Comparison of ENCODE assay signal across 14 cellular contexts in the genomic region with DNA sequence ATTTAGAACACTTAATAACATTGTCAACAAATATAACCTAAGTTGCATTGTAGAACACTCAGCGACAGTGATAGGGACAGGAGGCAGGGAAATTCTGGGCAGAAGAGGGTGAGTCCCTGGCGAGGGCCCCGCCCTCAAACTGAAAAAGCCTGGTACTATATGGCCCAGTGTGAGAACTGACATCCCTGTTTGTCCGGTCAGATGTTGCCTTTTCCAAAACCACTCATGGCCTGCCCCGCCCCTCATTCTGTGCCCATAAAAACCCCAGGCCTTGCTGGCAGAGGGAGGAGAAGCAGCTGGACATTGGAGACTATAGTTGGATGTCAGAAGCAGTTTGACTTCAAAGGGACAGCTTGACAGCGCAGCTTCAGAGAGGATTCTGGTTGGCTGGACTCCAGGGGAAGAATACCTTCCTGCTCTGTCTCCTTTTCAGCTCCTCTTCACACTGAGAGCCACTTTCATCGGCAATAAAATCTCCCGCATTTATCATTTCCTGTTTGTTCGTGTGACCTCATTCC. TPM values are rescaled to one million over a fixed set of nuclear protein-coding genes. Genes with fewer than 3 reads are reported as not detected.
DNase-seq lines count a peak whose midpoint lies in the region; ATAC-seq and TF ChIP-seq lines count a peak whose summit lies in the region.
"Had no signal": no experiment of that assay in that cellular context is flagged by ENCODE, and none has a peak within 500 bp of the region (broad histone marks: within the 10 kb centered on the region; RNA-seq: fewer than 3 reads in every experiment).

No MANE protein-coding gene starts in this region.

- H3K27ac ChIP-seq in A673 (ENCODE audit: low read depth, low read length, poor library complexity, severe bottlenecking), result no peak overlapping the region
- H3K27ac ChIP-seq in CD8-positive, alpha-beta memory T cell (ENCODE audit: low read depth, low read length), result no peak overlapping the region
- H3K27ac ChIP-seq: PC-9 had no signal

- POLR2A ChIA-PET in A673 (lab: Charles Lee; ENCODE audit: low non-redundant PET), result no interaction called here
- POLR2A ChIA-PET in CD8-positive, alpha-beta memory T cell (lab: Charles Lee), result no interaction called here

- H3K27ac Mint-ChIP-seq in CD8-positive, alpha-beta memory T cell, result peak overlapping the region in 1 of 8 donors; percentile 41

- CTCF ChIA-PET in A673 (lab: Charles Lee), result no interaction called here
- CTCF ChIA-PET in CD8-positive, alpha-beta memory T cell (lab: Charles Lee), result no interaction called here

- peaks cover 21 to 33% (median 31%) of the 10 kb centered on the region in 3 donors for H3K4me1 Mint-ChIP-seq in CD8-positive, alpha-beta memory T cell

- H3K27me3 ChIP-seq in A673 (replicated peaks; ENCODE audit: insufficient read depth, low read depth, low read length, poor library complexity), result no peaks in the 10 kb centered on the region
- H3K27me3 ChIP-seq in CD8-positive, alpha-beta memory T cell (ENCODE audit: insufficient read depth, low read length, poor library complexity, severe bottlenecking), result no peaks in the 10 kb centered on the region

- no peak overlapping the region for H3K4me3 ChIP-seq in A673 (ENCODE audit: low read depth, low read length, poor library complexity, severe bottlenecking)
- H3K4me3 ChIP-seq in CD8-positive, alpha-beta memory T cell (ENCODE audit: low read length), result no peak overlapping the region
- H3K4me3 ChIP-seq: PC-9 had no signal

- peaks cover 7 to 32% (median 10%) of the 10 kb centered on the region in 3 donors for H3K36me3 Mint-ChIP-seq in CD8-positive, alpha-beta memory T cell

- H3K9me3 Mint-ChIP-seq in CD8-positive, alpha-beta memory T cell, result peaks cover 7 to 24% (median 18%) of the 10 kb centered on the region in 5 donors

- H3K4me3 Mint-ChIP-seq in CD8-positive, alpha-beta memory T cell, result no peak overlapping the region
- H3K4me3 Mint-ChIP-seq: IgD-negative memory B cell had no signal

- no peaks in the 10 kb centered on the region for H3K36me3 ChIP-seq in A673 (ENCODE audit: insufficient read depth, low read length, poor library complexity, severe bottlenecking)
- no peaks in the 10 kb centered on the region for H3K36me3 ChIP-seq in CD8-positive, alpha-beta memory T cell (ENCODE audit: insufficient read depth, low read length)

- H3K9me3 ChIP-seq in A673 (ENCODE audit: low read depth, low read length, poor library complexity, severe bottlenecking), result peaks cover 14% of the 10 kb centered on the region
- peaks cover 4% of the 10 kb centered on the region for H3K9me3 ChIP-seq in CD8-positive, alpha-beta memory T cell (ENCODE audit: low read length)

- ATAC-seq in left colon (peak; percentile 86), sciatic nerve (no peak)

- DNase-seq in A673 (ENCODE audit: low spot score) (peak; percentile 14), HT-29 (ENCODE audit: low spot score) (peak; percentile 60), SHP77 (lab: John Stamatoyannopoulos, UW) (peak; percentile 96 to 97), left colon (peak in 1 of 2 donors; percentile 32), superior temporal gyrus (ENCODE audit: extremely low spot score) (no peak), NCI-H345 (lab: John Stamatoyannopoulos, UW) (no peak), sciatic nerve (ENCODE audit: low spot score) (no peak)
- DNase-seq in CD8-positive, alpha-beta memory T cell, result no peak
- DNase-seq: CD4-positive, CD25-positive, alpha-beta regulatory T cell; NCI-H1417; NCI-H2081; PC-9; SK-N-SH had no signal

- H3K27me3 Mint-ChIP-seq in CD8-positive, alpha-beta memory T cell, result no peaks in the 10 kb centered on the region
- H3K27me3 Mint-ChIP-seq: IgD-negative memory B cell had no signal

- no TSS peak for BruUV-seq in A673 (replicated peaks; lab: Mats Ljungman, UMichigan)

- no peak for TF ChIP-seq CTCF in A673 (conservative IDR thresholded peaks at IDR 0.05; ENCODE audit: low read depth, low read length)

- intact Hi-C loops in A673 (cut with micrococcal nuclease; ENCODE audit: unreplicated experiment), result no loop called here
- intact Hi-C loops in left colon (cut with DNase I, micrococcal nuclease), result no loop called here
- intact Hi-C loops in sciatic nerve (cut with DNase I), result no loop called here

- H3K4me1 ChIP-seq in A673 (ENCODE audit: insufficient read depth, low read length, poor library complexity, severe bottlenecking), result no peaks in the 10 kb centered on the region
- peaks cover 8% of the 10 kb centered on the region for H3K4me1 ChIP-seq in CD8-positive, alpha-beta memory T cell (ENCODE audit: insufficient read depth, low read length)

RNA-seq across cellular contexts. Expression of a gene that starts 47.0 kb away (rescaled TPM):
- total RNA-seq in A673 (2021), result 13.3 and 14.2 TPM in 2 replicates
- total RNA-seq in HT-29 (2014; rRNA removed; shearing (Covaris generic)), result 6.5 and 9.9 TPM in 2 replicates
- 10 to 100 TPM; 16.1 to 17.7 TPM for total RNA-seq in left colon
- 1 to 10 TPM; 5.9 to 6.4 TPM for total RNA-seq in CD8-positive, alpha-beta memory T cell
- 8.0 TPM for polyA plus RNA-seq in CD8-positive, alpha-beta memory T cell
- total RNA-seq in sciatic nerve, result 7.8 TPM

Comparison
In these comparisons a context has a peak if more than half of its experiments do, and no peak if none do; other contexts are left out.
1. DNase-seq: peak in A673 (single experiment), HT-29 (single experiment) and SHP77 (2 of 2); none in CD8-positive, alpha-beta memory T cell (0 of 5), superior temporal gyrus (single experiment), NCI-H345 (single experiment) and sciatic nerve (single experiment).